3 cellular contexts compared by ENCODE assay signal in genomic region chrX:136750364-136750763, GRCh38.
TF ChIP-seq lines count a peak whose summit lies in the region.

No MANE protein-coding gene starts in this region.

TF ChIP-seq in SK-N-SH treated with all-trans-retinoic acid at 6 μM for 48 hours, 23 proteins besides CTCF, POLR2A, EP300 and RAD21 (continues in another document):
- no peak for TF ChIP-seq ZNF70 (CRISPR knock-in tag; IDR thresholded peaks at IDR 0.05)
- TF ChIP-seq CREB5 (CRISPR knock-in tag; IDR thresholded peaks at IDR 0.05; ENCODE audit: low read depth) = no peak
- no peak for TF ChIP-seq TOX (CRISPR knock-in tag; IDR thresholded peaks at IDR 0.05; ENCODE audit: borderline replicate concordance)
- TF ChIP-seq CSRNP3 (CRISPR knock-in tag; IDR thresholded peaks at IDR 0.05) = no peak
- no peak for TF ChIP-seq PATZ1 (CRISPR knock-in tag; IDR thresholded peaks at IDR 0.05; ENCODE audit: borderline replicate concordance)
- TF ChIP-seq RARB (CRISPR knock-in tag; IDR thresholded peaks at IDR 0.05) = no peak
- no peak for TF ChIP-seq GLIS3 (CRISPR knock-in tag; IDR thresholded peaks at IDR 0.05)
- no peak for TF ChIP-seq ZC3H10 (CRISPR knock-in tag; IDR thresholded peaks at IDR 0.05)
- no peak for TF ChIP-seq ISL1 (CRISPR knock-in tag; IDR thresholded peaks at IDR 0.05)
- no peak for TF ChIP-seq TCF4 (CRISPR knock-in tag; IDR thresholded peaks at IDR 0.05; ENCODE audit: borderline replicate concordance)
- TF ChIP-seq PPARA (CRISPR knock-in tag; IDR thresholded peaks at IDR 0.05; ENCODE audit: borderline replicate concordance) = no peak
- TF ChIP-seq ARNTL (CRISPR knock-in tag; IDR thresholded peaks at IDR 0.05; ENCODE audit: borderline replicate concordance, low read depth) = no peak
- no peak for TF ChIP-seq ESRRG (CRISPR knock-in tag; IDR thresholded peaks at IDR 0.05)

TF ChIP-seq in SK-N-SH, 30 proteins besides CTCF, POLR2A, EP300 and RAD21:
- TF ChIP-seq FOXM1 (IDR thresholded peaks at IDR 0.05; ENCODE audit: low read depth) = no peak

TF ChIP-seq in IMR-90, 13 proteins besides CTCF, POLR2A, EP300 and RAD21:
- TF ChIP-seq BHLHE40 (IDR thresholded peaks at IDR 0.05; ENCODE audit: low read depth, low read length) (no peak), CEBPB (IDR thresholded peaks at IDR 0.05; ENCODE audit: low read depth, low read length) (peak; percentile 38; the same call in 1 of the 2 replicates)
